Comparison of ENCODE assay signal across 9 cellular contexts in the genomic region with DNA sequence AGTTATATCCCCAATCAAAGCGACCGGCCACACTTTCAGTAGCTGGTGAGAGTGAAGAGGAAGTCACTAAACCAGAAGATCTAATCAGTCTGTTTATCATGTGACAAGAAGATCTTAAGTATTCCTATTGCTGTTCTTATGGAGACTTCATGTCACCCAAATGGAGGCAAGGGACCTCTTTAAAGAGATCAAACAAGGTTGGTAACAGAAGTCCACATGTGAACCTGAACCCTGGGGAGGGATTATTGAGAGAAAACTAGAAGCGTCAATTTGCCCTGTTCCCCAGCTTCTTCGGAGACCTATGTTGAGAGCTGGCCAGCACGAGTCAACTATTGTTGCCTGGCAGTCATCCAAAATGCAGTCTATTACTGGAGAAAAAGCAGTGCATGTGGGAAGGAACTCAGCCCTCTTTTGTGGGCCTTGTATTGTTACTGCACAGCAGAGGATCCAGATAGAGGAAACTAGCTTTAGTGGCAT.
A peak's percentile ranks its signal among the peaks of the same experiment; 100 is the strongest.
DNase-seq lines count a peak whose midpoint lies in the region; ATAC-seq, FAIRE-seq and TF ChIP-seq lines count a peak whose summit lies in the region.
"Had no signal": no experiment of that assay in that cellular context is flagged by ENCODE, and none has a peak within 500 bp of the region (broad histone marks: within the 10 kb centered on the region; RNA-seq: fewer than 3 reads in every experiment).

No MANE protein-coding gene starts in this region.

- TF ChIP-seq CTCF in HFFc6 (IDR thresholded peaks at IDR 0.05) (no peak), WERI-Rb-1 (IDR thresholded peaks at IDR 0.05; ENCODE audit: low read depth, low read length) (no peak)

- H3K27ac Mint-ChIP-seq in HFFc6 = no peak overlapping the region

- DNase-seq in DMS153 treated with DMSO at 0.1 percent for 48 hours (lab: John Stamatoyannopoulos, UW; ENCODE audit: unreplicated experiment) (peak; percentile 30), HFFc6 (no peak), OCI-M1 (lab: John Stamatoyannopoulos, UW) (peak; percentile 100), epithelial cell of prostate (ENCODE audit: low read depth, low spot score) (no peak), small intestine (peak; percentile 22), frontal cortex (ENCODE audit: low spot score in 2 of 2) (no peak), WERI-Rb-1 (no peak)

- ATAC-seq in GM18867 (IDR thresholded peaks at IDR 0.05; ENCODE audit: unreplicated experiment) = no peak

- H3K9me3 ChIP-seq in small intestine (ENCODE audit: control insufficient read depth, low read depth) (no peaks in the 10 kb centered on the region), WERI-Rb-1 (ENCODE audit: severe bottlenecking) (no peaks in the 10 kb centered on the region)

- FAIRE-seq in small intestine (lab: Jason Lieb, UNC) (no peak), frontal cortex (lab: Jason Lieb, UNC) (no peak)
- FAIRE-seq: colon had no signal

- H3K9me3 Mint-ChIP-seq in HFFc6 = peaks cover 10% of the 10 kb centered on the region; the same call in 1 of the 2 replicates

- H3K4me3 ChIP-seq in small intestine (ENCODE audit: low read depth in 1 of 2, low read length in 2 of 2) = no peak overlapping the region
- H3K4me3 ChIP-seq in WERI-Rb-1 (ENCODE audit: low read depth, low read length) = no peak overlapping the region

- H3K27ac ChIP-seq in epithelial cell of prostate = peak overlapping the region; percentile 4
- no peak overlapping the region for H3K27ac ChIP-seq in small intestine (ENCODE audit: low read depth in 1 of 2, low read length in 1 of 2)
- no peak overlapping the region for H3K27ac ChIP-seq in WERI-Rb-1

- peaks cover 2% of the 10 kb centered on the region; the same call in 1 of the 2 replicates for H3K27me3 Mint-ChIP-seq in HFFc6 (ENCODE audit: insufficient read depth)

- H3K36me3 ChIP-seq in small intestine (ENCODE audit: control insufficient read depth in 2 of 2, insufficient read depth in 2 of 2, low read length in 2 of 2) (no peaks in the 10 kb centered on the region), WERI-Rb-1 (no peaks in the 10 kb centered on the region)

- H3K27me3 ChIP-seq in small intestine (ENCODE audit: control insufficient read depth in 2 of 2, insufficient read depth in 2 of 2, low read length in 2 of 2) (no peaks in the 10 kb centered on the region), WERI-Rb-1 (ENCODE audit: insufficient read depth, low read depth, severe bottlenecking) (no peaks in the 10 kb centered on the region)

- H3K4me1 ChIP-seq in small intestine (ENCODE audit: control insufficient read depth in 2 of 2, insufficient read depth in 1 of 2, low read depth in 1 of 2, low read length in 1 of 2) = peaks cover 0 to 12% of the 10 kb centered on the region in 2 donors

- H3K4me3 Mint-ChIP-seq in HFFc6 = peak overlapping the region; percentile 9

- peaks cover 12% of the 10 kb centered on the region; the same call in 1 of the 2 replicates for H3K36me3 Mint-ChIP-seq in HFFc6 (ENCODE audit: low read depth)

- H3K4me1 Mint-ChIP-seq in HFFc6 (ENCODE audit: low read depth) = peaks cover 76% of the 10 kb centered on the region

- WGBS in small intestine, 3 donors = 3 to 13% (median 7%) methylated on average over 5 of the region's 5 CpGs

Comparison
In these comparisons a context has a peak if more than half of its experiments do, and no peak if none do; other contexts are left out.
1. DNase-seq: peak in DMS153 treated with DMSO at 0.1 percent for 48 hours (single experiment), OCI-M1 (single experiment) and small intestine (single experiment); none in HFFc6 (single experiment), epithelial cell of prostate (single experiment), frontal cortex (0 of 2) and WERI-Rb-1 (single experiment).